ENCODE assay signal across 7 cellular contexts in genomic region chr16:30656974-30657865, GRCh38. TPM values are rescaled to one million over a fixed set of nuclear protein-coding genes. Genes with fewer than 3 reads are reported as not detected.
DNase-seq lines count a peak whose midpoint lies in the region; ATAC-seq, FAIRE-seq and TF ChIP-seq lines count a peak whose summit lies in the region.

No MANE protein-coding gene starts in this region.

- no peaks in the 10 kb centered on the region for H3K9me3 Mint-ChIP-seq in dendritic cell treated with granulocyte-macrophage colony-stimulating factor and Interleukin-4, amounts not matched to agents 40 ng/mL and 50 ng/mL, for 4 days
- no peaks in the 10 kb centered on the region for H3K9me3 Mint-ChIP-seq in natural killer cell treated with Interleukin-12 subunit alpha and Interleukin-12 subunit beta and Interleukin-15 and Interleukin-18, amount 100 ng/mL, for 72 hours

- DNase-seq in GM12891 (ENCODE audit: insufficient read length, low spot score): no peak
- DNase-seq in NCI-H2029 treated with DMSO at 0.1 percent for 48 hours (lab: John Stamatoyannopoulos, UW): peak; percentile 82
- no peak for DNase-seq in natural killer cell treated with Interleukin-12 subunit alpha and Interleukin-12 subunit beta and Interleukin-15 and Interleukin-18, amount 100 ng/mL, for 72 hours (ENCODE audit: low spot score)
- DNase-seq in NCI-H1436 treated with DMSO at 0.1 percent for 48 hours (lab: John Stamatoyannopoulos, UW): no peak

- peak overlapping the region; percentile 75 for H3K4me3 Mint-ChIP-seq in dendritic cell treated with granulocyte-macrophage colony-stimulating factor and Interleukin-4, amounts not matched to agents 40 ng/mL and 50 ng/mL, for 4 days
- peak overlapping the region; percentile 90 for H3K4me3 Mint-ChIP-seq in natural killer cell treated with Interleukin-12 subunit alpha and Interleukin-12 subunit beta and Interleukin-15 and Interleukin-18, amount 100 ng/mL, for 72 hours

- no peak for ATAC-seq in natural killer cell treated with Interleukin-12 subunit alpha and Interleukin-12 subunit beta and Interleukin-15 and Interleukin-18, amount 100 ng/mL, for 72 hours
- ATAC-seq in HG02840 (IDR thresholded peaks at IDR 0.05; ENCODE audit: low FRiP score, unreplicated experiment) (no peak), GM19324 (IDR thresholded peaks at IDR 0.05; ENCODE audit: low FRiP score, unreplicated experiment) (no peak)

- peaks cover 91% of the 10 kb centered on the region for H3K36me3 Mint-ChIP-seq in dendritic cell treated with granulocyte-macrophage colony-stimulating factor and Interleukin-4, amounts not matched to agents 40 ng/mL and 50 ng/mL, for 4 days (ENCODE audit: low read depth)
- peaks cover 27% of the 10 kb centered on the region for H3K36me3 Mint-ChIP-seq in natural killer cell treated with Interleukin-12 subunit alpha and Interleukin-12 subunit beta and Interleukin-15 and Interleukin-18, amount 100 ng/mL, for 72 hours

- no peak; the same call in 1 of the 2 replicates for TF ChIP-seq POLR2A in GM12891 (IDR thresholded peaks at IDR 0.05; ENCODE audit: low read depth, low read length)

- H3K27ac Mint-ChIP-seq in dendritic cell treated with granulocyte-macrophage colony-stimulating factor and Interleukin-4, amounts not matched to agents 40 ng/mL and 50 ng/mL, for 4 days: peak overlapping the region; percentile 100
- peak overlapping the region; percentile 86 to 95 for H3K27ac Mint-ChIP-seq in natural killer cell treated with Interleukin-12 subunit alpha and Interleukin-12 subunit beta and Interleukin-15 and Interleukin-18, amount 100 ng/mL, for 72 hours

- peak; percentile 35 for FAIRE-seq in GM12891 (lab: Jason Lieb, UNC)

- intact Hi-C loops in dendritic cell treated with granulocyte-macrophage colony-stimulating factor and Interleukin-4, amounts not matched to agents 40 ng/mL and 50 ng/mL, for 4 days (cut with micrococcal nuclease): loop anchor here (5.0 kb wide), 2 partner anchors 105 to 415 kb away; partner anchors contain the start of genes CFAP119, RNF40, ZNF646 and ZNF668

- peaks cover 66% of the 10 kb centered on the region for H3K4me1 Mint-ChIP-seq in dendritic cell treated with granulocyte-macrophage colony-stimulating factor and Interleukin-4, amounts not matched to agents 40 ng/mL and 50 ng/mL, for 4 days (ENCODE audit: low read depth)
- H3K4me1 Mint-ChIP-seq in natural killer cell treated with Interleukin-12 subunit alpha and Interleukin-12 subunit beta and Interleukin-15 and Interleukin-18, amount 100 ng/mL, for 72 hours (ENCODE audit: low read depth in 2 of 2): peaks cover 39 to 44% of the 10 kb centered on the region in 2 donors

- no peaks in the 10 kb centered on the region for H3K27me3 Mint-ChIP-seq in dendritic cell treated with granulocyte-macrophage colony-stimulating factor and Interleukin-4, amounts not matched to agents 40 ng/mL and 50 ng/mL, for 4 days
- no peaks in the 10 kb centered on the region for H3K27me3 Mint-ChIP-seq in natural killer cell treated with Interleukin-12 subunit alpha and Interleukin-12 subunit beta and Interleukin-15 and Interleukin-18, amount 100 ng/mL, for 72 hours

TF ChIP-seq in GM12891, 5 proteins besides CTCF, POLR2A, EP300 and RAD21:
- TF ChIP-seq POU2F2 (IDR thresholded peaks at IDR 0.05; ENCODE audit: low read depth, low read length) (no peak), SPI1 (IDR thresholded peaks at IDR 0.05; ENCODE audit: low read depth, low read length) (no peak), PAX5 (IDR thresholded peaks at IDR 0.05; ENCODE audit: insufficient read depth, low read length, severe bottlenecking) (no peak), TAF1 (IDR thresholded peaks at IDR 0.05; ENCODE audit: low read depth, low read length) (no peak), POLR2AphosphoS5 (IDR thresholded peaks at IDR 0.05; ENCODE audit: low read depth, low read length) (no peak)

RNA-seq across cellular contexts. Expression of gene FBRS, which starts 1.0 kb away (rescaled TPM):
- polyA plus RNA-seq in GM12891 (2012; ENCODE audit: low read depth, missing spikeins): 47.2 TPM
- 100 to 1,000 TPM; 140 to 147 TPM for total RNA-seq in natural killer cell treated with Interleukin-12 subunit alpha and Interleukin-12 subunit beta and Interleukin-15 and Interleukin-18, amount 100 ng/mL, for 72 hours

RNA-seq across cellular contexts. Expression of gene PRR14, which starts 6.5 kb away (rescaled TPM):
- polyA plus RNA-seq in GM12891 (2012; ENCODE audit: low read depth, missing spikeins): 38.7 TPM
- total RNA-seq in natural killer cell treated with Interleukin-12 subunit alpha and Interleukin-12 subunit beta and Interleukin-15 and Interleukin-18, amount 100 ng/mL, for 72 hours: 100 to 1,000 TPM; 128 to 197 TPM

RNA-seq across cellular contexts. Expression of gene SRCAP, which starts 41.8 kb away (rescaled TPM):
- polyA plus RNA-seq in GM12891 (2012; ENCODE audit: low read depth, missing spikeins): 11.5 TPM
- 100 to 1,000 TPM in 1 of 2 donors, 10 to 100 TPM in 1; 90.8 to 121 TPM for total RNA-seq in natural killer cell treated with Interleukin-12 subunit alpha and Interleukin-12 subunit beta and Interleukin-15 and Interleukin-18, amount 100 ng/mL, for 72 hours

RNA-seq across cellular contexts. Expression of gene ZNF689, which starts 47.0 kb away (rescaled TPM):
- polyA plus RNA-seq in GM12891 (2012; ENCODE audit: low read depth, missing spikeins): 5.2 TPM
- 10 to 100 TPM in 1 of 2 donors, 1 to 10 TPM in 1; 9.4 to 14.3 TPM for total RNA-seq in natural killer cell treated with Interleukin-12 subunit alpha and Interleukin-12 subunit beta and Interleukin-15 and Interleukin-18, amount 100 ng/mL, for 72 hours
